ENCODE assay signal across 19 cellular contexts in the genomic region with DNA sequence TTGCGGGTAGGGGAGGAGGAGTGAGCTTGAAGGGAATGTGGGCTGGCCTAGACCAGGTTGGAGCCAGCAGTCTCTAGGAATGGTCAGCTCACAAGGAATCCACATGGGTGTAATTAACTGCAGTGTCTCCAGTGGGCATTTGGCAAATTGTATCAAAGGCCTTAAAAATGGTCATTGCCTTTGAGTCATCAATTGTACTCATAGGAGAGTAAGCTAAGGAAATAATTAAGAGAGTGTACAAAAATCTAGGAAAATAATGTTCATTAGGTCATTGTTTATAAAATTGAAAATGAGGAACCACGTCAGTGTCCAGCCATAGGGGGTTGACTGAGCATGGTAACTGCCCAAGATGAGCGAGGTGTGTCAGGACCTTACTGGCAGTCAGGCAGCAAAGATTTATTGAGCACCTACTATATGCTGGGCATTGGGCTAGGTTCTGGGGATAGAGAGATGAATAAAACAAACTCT. TPM values are rescaled to one million over a fixed set of nuclear protein-coding genes. Genes with fewer than 3 reads are reported as not detected.
DNase-seq lines count a peak whose midpoint lies in the region; ATAC-seq, FAIRE-seq and TF ChIP-seq lines count a peak whose summit lies in the region.
"Had no signal": no experiment of that assay in that cellular context is flagged by ENCODE, and none has a peak within 500 bp of the region (broad histone marks: within the 10 kb centered on the region; RNA-seq: fewer than 3 reads in every experiment).

No MANE protein-coding gene starts in this region.

- ATAC-seq in GM21381 (IDR thresholded peaks at IDR 0.05; ENCODE audit: unreplicated experiment) (no peak), GM18867 (IDR thresholded peaks at IDR 0.05; ENCODE audit: unreplicated experiment) (no peak)
- ATAC-seq: activated CD4-positive, CD25-positive, alpha-beta regulatory T cell treated with anti-CD3 and anti-CD28 coated beads, Interleukin-2, amount 50 U/mL, for 24 hours; activated naive CD8-positive, alpha-beta T cell treated with anti-CD3 and anti-CD28 coated beads, Interleukin-2, amount 50 U/mL, for 24 hours had no signal

- peak; percentile 93 for DNase-seq in AG08395 (ENCODE audit: low spot score)
- peak; percentile 99 for DNase-seq in HFFc6
- peak; percentile 96 for DNase-seq in astrocyte (ENCODE audit: low read depth)
- DNase-seq in iris pigment epithelial cell (ENCODE audit: low read depth), result peak; percentile 85
- no peak for DNase-seq in KBM-7
- DNase-seq in iPS-NIHi11 (ENCODE audit: low spot score), result no peak
- DNase-seq: activated CD8-positive, alpha-beta memory T cell treated with anti-CD3 and anti-CD28 coated beads, Interleukin-2, amount 50 U/mL, for 4 hours; activated naive CD8-positive, alpha-beta T cell treated with anti-CD3 and anti-CD28 coated beads, Interleukin-2, amount 50 U/mL, for 24 hours; dorsolateral prefrontal cortex; kidney; MV-4-11; NCI-H2171 treated with DMSO at 0.1 percent for 48 hours; stimulated activated naive CD4-positive, alpha-beta T cell; SW 1271; uterus had no signal

- no peaks in the 10 kb centered on the region for H3K27me3 ChIP-seq in astrocyte (ENCODE audit: insufficient read depth, low read length)
- H3K27me3 ChIP-seq: dorsolateral prefrontal cortex, right atrium auricular region, uterus had no signal

- no peaks in the 10 kb centered on the region for H3K9me3 ChIP-seq in astrocyte (ENCODE audit: insufficient read depth, low read depth, low read length)
- H3K9me3 ChIP-seq: right atrium auricular region, uterus had no signal

- H3K9me3 Mint-ChIP-seq in HFFc6 (no peaks in the 10 kb centered on the region), astrocyte (ENCODE audit: unreplicated experiment) (peaks cover 4% of the 10 kb centered on the region)
- H3K9me3 Mint-ChIP-seq: activated naive CD8-positive, alpha-beta T cell treated with anti-CD3 and anti-CD28 coated beads, Interleukin-2, amount 50 U/mL, for 24 hours had no signal

- H3K27ac ChIP-seq in astrocyte (ENCODE audit: low read depth, low read length), result peak overlapping the region; percentile 97
- H3K27ac ChIP-seq: dorsolateral prefrontal cortex, right atrium auricular region had no signal

- H2AFZ ChIP-seq in astrocyte (ENCODE audit: low read depth, low read length), result no peak overlapping the region

- TF ChIP-seq CTCF in HFFc6 (IDR thresholded peaks at IDR 0.05), result peak; percentile 65
- TF ChIP-seq CTCF in astrocyte (IDR thresholded peaks at IDR 0.05; ENCODE audit: insufficient read depth, low read depth, low read length), result peak; percentile 29

- H3K4me3 Mint-ChIP-seq in HFFc6 (peak overlapping the region; percentile 73), astrocyte (ENCODE audit: unreplicated experiment) (no peak overlapping the region)
- H3K4me3 Mint-ChIP-seq: activated naive CD8-positive, alpha-beta T cell treated with anti-CD3 and anti-CD28 coated beads, Interleukin-2, amount 50 U/mL, for 24 hours had no signal

- H3K27me3 Mint-ChIP-seq in HFFc6 (ENCODE audit: insufficient read depth) (peaks cover 9% of the 10 kb centered on the region), astrocyte (ENCODE audit: low read depth, unreplicated experiment) (no peaks in the 10 kb centered on the region)
- H3K27me3 Mint-ChIP-seq: activated naive CD8-positive, alpha-beta T cell treated with anti-CD3 and anti-CD28 coated beads, Interleukin-2, amount 50 U/mL, for 24 hours had no signal

- peaks cover 73% of the 10 kb centered on the region for H3K4me1 Mint-ChIP-seq in HFFc6 (ENCODE audit: low read depth)
- peaks cover 25% of the 10 kb centered on the region for H3K4me1 Mint-ChIP-seq in astrocyte (ENCODE audit: low read depth, unreplicated experiment)

- no peak overlapping the region for H3K4me3 ChIP-seq in astrocyte (ENCODE audit: insufficient read depth, low read depth, low read length)
- H3K4me3 ChIP-seq: dorsolateral prefrontal cortex, right atrium auricular region, uterus had no signal

- H3K36me3 Mint-ChIP-seq in HFFc6 (ENCODE audit: low read depth), result peaks cover 37% of the 10 kb centered on the region
- H3K36me3 Mint-ChIP-seq in astrocyte (ENCODE audit: low read depth, unreplicated experiment), result peaks cover 22% of the 10 kb centered on the region

- peaks cover 4% of the 10 kb centered on the region for H3K79me2 ChIP-seq in astrocyte (ENCODE audit: insufficient read depth, low read length)

- peaks cover 35% of the 10 kb centered on the region for H3K4me1 ChIP-seq in astrocyte (ENCODE audit: insufficient read depth, low read length)

- H3K36me3 ChIP-seq in astrocyte (ENCODE audit: insufficient read depth, low read length), result peaks cover 3% of the 10 kb centered on the region
- H3K36me3 ChIP-seq: uterus had no signal

- peak overlapping the region; percentile 12 for H3K4me2 ChIP-seq in astrocyte (ENCODE audit: low read length)

- H3K9ac ChIP-seq in astrocyte (ENCODE audit: low read length), result peak overlapping the region; percentile 80

- peak; percentile 65 for FAIRE-seq in astrocyte (lab: Jason Lieb, UNC)
- FAIRE-seq: kidney had no signal

- no peaks in the 10 kb centered on the region for H4K20me1 ChIP-seq in astrocyte (ENCODE audit: insufficient read depth, low read length)

- in situ Hi-C loops in KBM-7 (cut with MboI; ENCODE audit: low pct_unique_long_range_greater_than_20kb, low sequenced_read_pairs), result loop anchor here (10.0 to 25.0 kb wide), 2 partner anchors 205 to 442 kb away; no protein-coding TSS in a partner anchor

- H3K27ac Mint-ChIP-seq in HFFc6, result peak overlapping the region; percentile 95
- H3K27ac Mint-ChIP-seq in astrocyte (ENCODE audit: unreplicated experiment), result peak overlapping the region; percentile 34
- H3K27ac Mint-ChIP-seq: activated naive CD8-positive, alpha-beta T cell treated with anti-CD3 and anti-CD28 coated beads, Interleukin-2, amount 50 U/mL, for 24 hours had no signal

RNA-seq across cellular contexts. Expression of a gene that starts 29.8 kb away (rescaled TPM):
- 100 to 1,000 TPM in 5 of 6 experiments, 10 to 100 TPM in 1; 88.9 to 122 (median 113) TPM for total RNA-seq in HFFc6 (2021; fragmentation: NEBNext Ultra II Directional; extraction: Animal tissue kit (Norgen Biotek cat#: 25700))
- 50.6 and 54.3 TPM in 2 replicates for total RNA-seq in astrocyte

RNA-seq across cellular contexts. Expression of a gene that starts 54.2 kb away (rescaled TPM):
- total RNA-seq in HFFc6 (2021; fragmentation: NEBNext Ultra II Directional; extraction: Animal tissue kit (Norgen Biotek cat#: 25700)), result 100 to 1,000 TPM; 462 to 606 (median 488) TPM
- 309 and 327 TPM in 2 replicates for total RNA-seq in astrocyte

Comparison
In these comparisons a context has a peak if more than half of its experiments do, and no peak if none do; other contexts are left out.
1. DNase-seq: peak in AG08395 (single experiment), HFFc6 (single experiment), astrocyte (single experiment) and iris pigment epithelial cell (single experiment); none in KBM-7 (single experiment) and iPS-NIHi11 (single experiment).